8 cellular contexts compared by ENCODE assay signal in the genomic region with DNA sequence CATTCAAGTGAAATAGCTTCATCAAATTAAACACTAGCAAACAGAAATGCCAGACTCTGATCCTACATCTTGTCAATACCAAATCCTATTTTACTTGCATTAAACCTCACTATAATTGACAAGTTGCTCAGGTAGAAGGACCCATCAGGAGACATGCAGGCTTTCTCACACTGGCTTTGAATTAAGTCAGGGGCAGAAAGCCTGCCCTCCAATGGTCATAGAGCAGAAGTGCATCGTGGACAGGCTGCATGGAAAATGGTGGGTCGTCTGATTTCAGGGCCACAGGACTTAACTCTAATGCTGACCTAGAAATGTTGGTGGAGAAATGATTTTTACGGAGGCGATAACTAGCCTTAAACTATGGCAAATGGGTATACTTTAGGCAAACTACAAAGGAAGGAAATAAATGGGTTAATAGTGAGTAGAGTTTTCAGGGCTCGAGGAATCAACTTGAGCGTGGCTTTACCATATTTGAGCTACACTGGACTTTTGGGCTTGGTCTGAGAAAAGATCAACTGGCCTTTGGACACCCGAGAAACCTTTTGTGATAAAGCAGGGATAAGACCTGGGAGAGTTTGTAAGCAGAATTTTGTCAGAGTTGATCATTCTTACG.
DNase-seq lines count a peak whose midpoint lies in the region; FAIRE-seq and TF ChIP-seq lines count a peak whose summit lies in the region.

No MANE protein-coding gene starts in this region.

- intact Hi-C loops in posterior vena cava (cut with DNase I): no loop called here

- H3K36me3 ChIP-seq in BE2C: no peaks in the 10 kb centered on the region
- H3K36me3 ChIP-seq in MG63: no peaks in the 10 kb centered on the region

- H3K27me3 ChIP-seq in BE2C (no peaks in the 10 kb centered on the region), MG63 (no peaks in the 10 kb centered on the region)

- TF ChIP-seq CTCF in BE2C (IDR thresholded peaks at IDR 0.05; ENCODE audit: low read depth, low read length) (peak; percentile 57), epithelial cell of proximal tubule (conservative IDR thresholded peaks at IDR 0.05; ENCODE audit: low read depth, low read length) (peak; percentile 91)

- no peaks in the 10 kb centered on the region for H3K4me1 ChIP-seq in BE2C

- H3K9me3 ChIP-seq in BE2C: no peaks in the 10 kb centered on the region
- no peaks in the 10 kb centered on the region for H3K9me3 ChIP-seq in MG63

- peak; percentile 58 for FAIRE-seq in GM19239 (lab: Jason Lieb, UNC)

- H3K4me3 ChIP-seq in BE2C (ENCODE audit: low read depth, low read length) (no peak overlapping the region), MG63 (no peak overlapping the region), epithelial cell of proximal tubule (ENCODE audit: low read depth, low read length) (no peak overlapping the region)

- DNase-seq in BE2C (peak; percentile 6), GM19239 (ENCODE audit: insufficient read length, low spot score) (no peak), MG63 (peak; percentile 1), epithelial cell of proximal tubule (ENCODE audit: low read depth) (no peak), NCI-H226 (no peak), posterior vena cava (ENCODE audit: low spot score) (no peak), superior temporal gyrus (ENCODE audit: extremely low spot score) (no peak), NCI-H510A treated with DMSO at 0.1 percent for 48 hours (lab: John Stamatoyannopoulos, UW) (no peak)

Comparison
In these comparisons a context has a peak if more than half of its experiments do, and no peak if none do; other contexts are left out.
1. DNase-seq: peak in BE2C (single experiment) and MG63 (single experiment); none in GM19239 (single experiment), epithelial cell of proximal tubule (single experiment), NCI-H226 (single experiment), posterior vena cava (single experiment), superior temporal gyrus (single experiment) and NCI-H510A treated with DMSO at 0.1 percent for 48 hours (single experiment).